In the genomic region with DNA sequence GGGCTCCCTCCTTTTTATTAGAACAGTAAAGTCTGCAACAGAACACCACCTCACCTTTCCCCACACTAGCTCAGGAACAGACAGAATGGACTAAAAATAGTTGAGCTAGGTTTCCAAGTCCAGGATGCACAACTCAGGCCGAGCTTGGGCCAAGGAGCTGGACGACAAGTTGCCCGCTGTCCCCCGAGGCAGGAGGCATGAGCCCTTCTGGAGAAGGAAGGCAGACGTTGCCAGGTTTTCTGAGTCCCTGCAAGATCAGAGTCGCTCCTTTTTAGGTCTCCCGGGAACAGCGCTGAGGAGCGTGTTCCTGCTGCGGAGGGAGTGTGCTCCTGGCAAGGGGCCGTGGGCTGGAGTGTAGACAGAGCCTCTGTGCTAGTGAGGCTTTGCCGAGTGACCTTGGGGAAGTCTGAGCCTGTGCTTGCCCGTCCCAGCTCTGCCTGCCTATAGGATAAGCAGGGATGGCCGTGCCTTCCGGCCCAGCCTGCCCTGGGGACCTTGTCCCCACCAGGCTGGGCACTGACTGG, we compare ENCODE assay signal across 11 cellular contexts.
DNase-seq lines count a peak whose midpoint lies in the region; ATAC-seq and TF ChIP-seq lines count a peak whose summit lies in the region.
"Had no signal": no experiment of that assay in that cellular context is flagged by ENCODE, and none has a peak within 500 bp of the region (broad histone marks: within the 10 kb centered on the region; RNA-seq: fewer than 3 reads in every experiment).

No MANE protein-coding gene starts in this region.

- TF ChIP-seq CTCF in dorsolateral prefrontal cortex (IDR thresholded peaks at IDR 0.05 in 54 of 56, conservative IDR thresholded peaks at IDR 0.05 in 2 of 56; ENCODE audit: low read depth in 1 of 56, partially characterized antibody in 56 of 56) = no peak
- TF ChIP-seq CTCF in ovary (IDR thresholded peaks at IDR 0.05) = no peak

- H3K4me3 Mint-ChIP-seq in activated naive CD4-positive, alpha-beta T cell treated with anti-CD3 and anti-CD28 coated beads for 36 hours = no peak overlapping the region
- H3K4me3 Mint-ChIP-seq: naive thymus-derived CD4-positive, alpha-beta T cell had no signal

- ATAC-seq in HG03175 (IDR thresholded peaks at IDR 0.05; ENCODE audit: unreplicated experiment) = no peak
- ATAC-seq: naive thymus-derived CD4-positive, alpha-beta T cell had no signal

- no peaks in the 10 kb centered on the region for H3K27me3 Mint-ChIP-seq in activated naive CD4-positive, alpha-beta T cell treated with anti-CD3 and anti-CD28 coated beads for 36 hours (ENCODE audit: low read depth)

- H3K36me3 Mint-ChIP-seq in activated naive CD4-positive, alpha-beta T cell treated with anti-CD3 and anti-CD28 coated beads for 36 hours (ENCODE audit: low read depth) = no peaks in the 10 kb centered on the region
- H3K36me3 Mint-ChIP-seq: naive thymus-derived CD4-positive, alpha-beta T cell had no signal

- no peak overlapping the region for H3K27ac Mint-ChIP-seq in activated naive CD4-positive, alpha-beta T cell treated with anti-CD3 and anti-CD28 coated beads for 36 hours
- H3K27ac Mint-ChIP-seq: naive thymus-derived CD4-positive, alpha-beta T cell had no signal

- H3K27me3 ChIP-seq in H7 (ENCODE audit: control insufficient read depth, insufficient read depth, low read length) (no peaks in the 10 kb centered on the region), dorsolateral prefrontal cortex (no peaks in the 10 kb centered on the region), ovary (no peaks in the 10 kb centered on the region)

- H3K9me3 ChIP-seq in ovary = no peaks in the 10 kb centered on the region

- DNase-seq in NCI-H1694 treated with DMSO at 0.1 percent for 48 hours (lab: John Stamatoyannopoulos, UW) (peak; percentile 89), NCI-H1694 (lab: John Stamatoyannopoulos, UW) (no peak), H7 (peak; percentile 39), dorsolateral prefrontal cortex (peak in 8 of 10 donors; percentile 18 to 46 (median 34)), ovary (peak in 3 of 5 donors; percentile 5 to 23 (median 8))
- DNase-seq in stimulated activated CD4-positive, alpha-beta T cell treated with anti-CD3 and anti-CD28 coated beads, Interleukin-4, amount 100 ng/mL, for 24 hours = no peak
- DNase-seq in activated naive CD4-positive, alpha-beta T cell treated with anti-CD3 and anti-CD28 coated beads for 36 hours = no peak
- DNase-seq: effector CD8-positive, alpha-beta T cell; foreskin melanocyte had no signal

- H3K4me1 Mint-ChIP-seq in activated naive CD4-positive, alpha-beta T cell treated with anti-CD3 and anti-CD28 coated beads for 36 hours (ENCODE audit: low read depth) = no peaks in the 10 kb centered on the region

- CTCF ChIA-PET in activated naive CD4-positive, alpha-beta T cell treated with anti-CD3 and anti-CD28 coated beads for 36 hours (lab: Charles Lee) = interaction anchor here (1.0 to 1.6 kb wide), 3 partner anchors 21 to 187 kb away, joined by 3 to 6 read pairs (median 3); no protein-coding TSS in a partner anchor

- 77 to 81% (median 80%) methylated on average over 15 of the region's 15 CpGs for WGBS in ovary, 3 donors

- no peak for TF ChIP-seq POLR2A in ovary (IDR thresholded peaks at IDR 0.05)

- H3K4me3 ChIP-seq in H7 (ENCODE audit: insufficient read depth, low read depth, low read length) = no peak overlapping the region
- no peak overlapping the region for H3K4me3 ChIP-seq in dorsolateral prefrontal cortex
- H3K4me3 ChIP-seq in ovary = no peak overlapping the region

- H3K36me3 ChIP-seq in H7 (replicated peaks; ENCODE audit: control insufficient read depth, insufficient read depth, low read length) = no peaks in the 10 kb centered on the region; the same call in 1 of the 2 replicates
- H3K36me3 ChIP-seq in ovary = no peaks in the 10 kb centered on the region

- no peaks in the 10 kb centered on the region for H3K9me3 Mint-ChIP-seq in activated naive CD4-positive, alpha-beta T cell treated with anti-CD3 and anti-CD28 coated beads for 36 hours
- H3K9me3 Mint-ChIP-seq: naive thymus-derived CD4-positive, alpha-beta T cell had no signal

- H3K4me1 ChIP-seq in ovary (ENCODE audit: insufficient read depth) = no peaks in the 10 kb centered on the region

- no peak for TF ChIP-seq EP300 in ovary (IDR thresholded peaks at IDR 0.05)

- H3K27ac ChIP-seq in dorsolateral prefrontal cortex (peak overlapping the region in 16 of 59 donors; percentile 3 to 46 (median 26)), ovary (no peak overlapping the region)

- intact Hi-C loops in dorsolateral prefrontal cortex (cut with DNase I) = loop anchor here (2.0 to 10.0 kb wide), 4 partner anchors 145 to 301 kb away; no protein-coding TSS in a partner anchor
- intact Hi-C loops in ovary (cut with DNase I) = loop anchor here in 3 of 4 donors (5.0 to 10.0 kb wide), 3 partner anchors 131 to 193 kb away; no protein-coding TSS in a partner anchor
- intact Hi-C loops in activated naive CD4-positive, alpha-beta T cell treated with anti-CD3 and anti-CD28 coated beads for 36 hours (cut with micrococcal nuclease) = loop anchor here (2.0 kb wide), 1 partner anchor 349 kb away; no protein-coding TSS in a partner anchor

Comparison
In these comparisons a context has a peak if more than half of its experiments do, and no peak if none do; other contexts are left out.
1. DNase-seq: peak in NCI-H1694 treated with DMSO at 0.1 percent for 48 hours (single experiment), H7 (single experiment), dorsolateral prefrontal cortex (8 of 10) and ovary (3 of 5); none in NCI-H1694 (single experiment), stimulated activated CD4-positive, alpha-beta T cell treated with anti-CD3 and anti-CD28 coated beads, Interleukin-4, amount 100 ng/mL, for 24 hours (single experiment) and activated naive CD4-positive, alpha-beta T cell treated with anti-CD3 and anti-CD28 coated beads for 36 hours (single experiment).